In genomic region chr2:197391220-197391717, GRCh38 we compare ENCODE assay signal across 1 cellular context.
TF ChIP-seq lines count a peak whose summit lies in the region.

No MANE protein-coding gene starts in this region.

TF ChIP-seq in HepG2, 621 proteins besides CTCF, POLR2A, EP300 and RAD21:
- peak; percentile 95 for TF ChIP-seq RBM22 (optimal IDR thresholded peaks at IDR 0.05; ENCODE audit: low read length)
- TF ChIP-seq POLR2AphosphoS5 (IDR thresholded peaks at IDR 0.05; ENCODE audit: low read depth, low read length) = 0 out of 2 replicates have a peak, but pooled peaks have one; percentile 22
- no peak for TF ChIP-seq TFAP4 (IDR thresholded peaks at IDR 0.05; ENCODE audit: borderline replicate concordance, low read depth)
- no peak for TF ChIP-seq ZNF256 (CRISPR knock-in tag; conservative IDR thresholded peaks at IDR 0.05)
- TF ChIP-seq RARG (CRISPR knock-in tag; IDR thresholded peaks at IDR 0.05; ENCODE audit: low read depth) = no peak
- TF ChIP-seq CBX1 (IDR thresholded peaks at IDR 0.05; ENCODE audit: low read depth) = no peak
- TF ChIP-seq CAMTA2 (CRISPR knock-in tag; IDR thresholded peaks at IDR 0.05; ENCODE audit: borderline replicate concordance) = no peak
- TF ChIP-seq, protein P1, sequence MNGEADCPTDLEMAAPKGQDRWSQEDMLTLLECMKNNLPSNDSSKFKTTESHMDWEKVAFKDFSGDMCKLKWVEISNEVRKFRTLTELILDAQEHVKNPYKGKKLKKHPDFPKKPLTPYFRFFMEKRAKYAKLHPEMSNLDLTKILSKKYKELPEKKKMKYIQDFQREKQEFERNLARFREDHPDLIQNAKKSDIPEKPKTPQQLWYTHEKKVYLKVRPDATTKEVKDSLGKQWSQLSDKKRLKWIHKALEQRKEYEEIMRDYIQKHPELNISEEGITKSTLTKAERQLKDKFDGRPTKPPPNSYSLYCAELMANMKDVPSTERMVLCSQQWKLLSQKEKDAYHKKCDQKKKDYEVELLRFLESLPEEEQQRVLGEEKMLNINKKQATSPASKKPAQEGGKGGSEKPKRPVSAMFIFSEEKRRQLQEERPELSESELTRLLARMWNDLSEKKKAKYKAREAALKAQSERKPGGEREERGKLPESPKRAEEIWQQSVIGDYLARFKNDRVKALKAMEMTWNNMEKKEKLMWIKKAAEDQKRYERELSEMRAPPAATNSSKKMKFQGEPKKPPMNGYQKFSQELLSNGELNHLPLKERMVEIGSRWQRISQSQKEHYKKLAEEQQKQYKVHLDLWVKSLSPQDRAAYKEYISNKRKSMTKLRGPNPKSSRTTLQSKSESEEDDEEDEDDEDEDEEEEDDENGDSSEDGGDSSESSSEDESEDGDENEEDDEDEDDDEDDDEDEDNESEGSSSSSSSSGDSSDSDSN (CRISPR knock-in tag; IDR thresholded peaks at IDR 0.05) = no peak
- TF ChIP-seq POLR2AphosphoS2 (IDR thresholded peaks at IDR 0.05; ENCODE audit: low read depth, low read length) = 0 out of 2 replicates have a peak, but pooled peaks have one; percentile 58
- TF ChIP-seq HNRNPH1 (optimal IDR thresholded peaks at IDR 0.05; ENCODE audit: low read depth, low read length) = no peak
- TF ChIP-seq, protein P2, sequence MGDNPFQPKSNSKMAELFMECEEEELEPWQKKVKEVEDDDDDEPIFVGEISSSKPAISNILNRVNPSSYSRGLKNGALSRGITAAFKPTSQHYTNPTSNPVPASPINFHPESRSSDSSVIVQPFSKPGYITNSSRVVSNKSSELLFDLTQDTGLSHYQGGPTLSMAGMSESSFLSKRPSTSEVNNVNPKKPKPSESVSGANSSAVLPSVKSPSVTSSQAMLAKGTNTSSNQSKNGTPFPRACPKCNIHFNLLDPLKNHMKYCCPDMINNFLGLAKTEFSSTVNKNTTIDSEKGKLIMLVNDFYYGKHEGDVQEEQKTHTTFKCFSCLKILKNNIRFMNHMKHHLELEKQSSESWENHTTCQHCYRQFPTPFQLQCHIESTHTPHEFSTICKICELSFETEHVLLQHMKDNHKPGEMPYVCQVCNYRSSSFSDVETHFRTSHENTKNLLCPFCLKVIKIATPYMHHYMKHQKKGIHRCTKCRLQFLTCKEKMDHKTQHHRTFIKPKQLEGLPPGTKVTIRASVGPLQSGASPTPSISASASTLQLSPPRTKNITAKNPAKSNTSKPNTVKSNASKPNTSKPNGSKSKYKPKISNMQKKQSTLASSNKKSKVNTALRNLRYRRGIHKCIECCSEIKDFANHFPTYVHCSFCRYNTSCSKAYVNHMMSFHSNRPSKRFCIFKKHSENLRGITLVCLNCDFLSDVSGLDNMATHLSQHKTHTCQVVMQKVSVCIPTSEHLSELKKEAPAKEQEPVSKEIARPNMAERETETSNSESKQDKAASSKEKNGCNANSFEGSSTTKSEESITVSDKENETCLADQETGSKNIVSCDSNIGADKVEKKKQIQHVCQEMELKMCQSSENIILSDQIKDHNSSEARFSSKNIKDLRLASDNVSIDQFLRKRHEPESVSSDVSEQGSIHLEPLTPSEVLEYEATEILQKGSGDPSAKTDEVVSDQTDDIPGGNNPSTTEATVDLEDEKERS (CRISPR knock-in tag; IDR thresholded peaks at IDR 0.05) = no peak
- no peak for TF ChIP-seq ZNF713 (CRISPR knock-in tag; IDR thresholded peaks at IDR 0.05)
- no peak for TF ChIP-seq GATAD1 (CRISPR knock-in tag; IDR thresholded peaks at IDR 0.05)
- no peak for TF ChIP-seq ZNF12 (CRISPR knock-in tag; IDR thresholded peaks at IDR 0.05)
- no peak for TF ChIP-seq MEIS2 (CRISPR knock-in tag; IDR thresholded peaks at IDR 0.05)
- no peak for TF ChIP-seq ZSCAN31 (CRISPR knock-in tag; IDR thresholded peaks at IDR 0.05; ENCODE audit: low read depth)
- no peak for TF ChIP-seq HMGXB3 (CRISPR knock-in tag; IDR thresholded peaks at IDR 0.05; ENCODE audit: borderline replicate concordance)
- TF ChIP-seq SOX6 (IDR thresholded peaks at IDR 0.05) = no peak
- TF ChIP-seq SOX6 (CRISPR knock-in tag; IDR thresholded peaks at IDR 0.05) = no peak
- no peak for TF ChIP-seq ZNF704 (CRISPR knock-in tag; IDR thresholded peaks at IDR 0.05; ENCODE audit: borderline replicate concordance)
- TF ChIP-seq PLRG1 (conservative IDR thresholded peaks at IDR 0.05) = no peak
- TF ChIP-seq ZNF567 (CRISPR knock-in tag; IDR thresholded peaks at IDR 0.05; ENCODE audit: borderline replicate concordance) = no peak
- no peak for TF ChIP-seq SKI (IDR thresholded peaks at IDR 0.05; ENCODE audit: partially characterized antibody)
- TF ChIP-seq ZNF232 (CRISPR knock-in tag; IDR thresholded peaks at IDR 0.05; ENCODE audit: borderline replicate concordance) = no peak
- TF ChIP-seq, protein P3, sequence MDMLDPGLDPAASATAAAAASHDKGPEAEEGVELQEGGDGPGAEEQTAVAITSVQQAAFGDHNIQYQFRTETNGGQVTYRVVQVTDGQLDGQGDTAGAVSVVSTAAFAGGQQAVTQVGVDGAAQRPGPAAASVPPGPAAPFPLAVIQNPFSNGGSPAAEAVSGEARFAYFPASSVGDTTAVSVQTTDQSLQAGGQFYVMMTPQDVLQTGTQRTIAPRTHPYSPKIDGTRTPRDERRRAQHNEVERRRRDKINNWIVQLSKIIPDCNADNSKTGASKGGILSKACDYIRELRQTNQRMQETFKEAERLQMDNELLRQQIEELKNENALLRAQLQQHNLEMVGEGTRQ (IDR thresholded peaks at IDR 0.05; ENCODE audit: low read depth, low read length) = no peak
- TF ChIP-seq, protein P3 (CRISPR knock-in tag; IDR thresholded peaks at IDR 0.05; ENCODE audit: borderline replicate concordance) = no peak
